7 cellular contexts compared by ENCODE assay signal in the genomic region with DNA sequence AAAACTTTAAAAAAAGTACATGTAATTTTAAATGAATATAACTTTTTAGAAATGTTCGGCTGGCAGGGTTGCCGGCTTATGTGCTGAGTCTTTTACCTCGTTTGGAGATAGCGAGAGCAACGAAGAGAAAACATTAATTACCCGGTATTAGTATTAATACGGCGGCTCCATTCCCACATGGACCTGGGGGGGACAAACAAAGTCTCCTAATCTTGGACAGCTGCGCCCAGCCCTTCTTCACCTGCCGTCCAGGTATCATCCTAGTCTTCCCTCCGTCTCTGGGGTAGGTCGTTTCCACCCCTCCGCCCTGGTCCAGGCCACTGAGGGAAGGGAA. TPM values are rescaled to one million over a fixed set of nuclear protein-coding genes. Genes with fewer than 3 reads are reported as not detected.
DNase-seq lines count a peak whose midpoint lies in the region; ATAC-seq and TF ChIP-seq lines count a peak whose summit lies in the region.

No MANE protein-coding gene starts in this region.

- peak overlapping the region; percentile 82 for H3K4me2 ChIP-seq in hepatocyte
- H3K4me2 ChIP-seq in smooth muscle cell = peak overlapping the region; percentile 96

- peak overlapping the region; percentile 80 for H3K4me3 Mint-ChIP-seq in activated CD8-positive, alpha-beta T cell treated with anti-CD3 and anti-CD28 coated beads, Interleukin-2, amount 10 ng/mL, durations not matched to agents 7 days and 5 days

- no peaks in the 10 kb centered on the region for H3K27me3 ChIP-seq in hepatocyte
- H3K27me3 ChIP-seq in smooth muscle cell (ENCODE audit: low read depth) = no peaks in the 10 kb centered on the region

- H3K79me2 ChIP-seq in hepatocyte (peaks cover 37% of the 10 kb centered on the region), smooth muscle cell (ENCODE audit: low read depth) (peaks cover 17% of the 10 kb centered on the region)

- H3K27me3 Mint-ChIP-seq in activated CD8-positive, alpha-beta T cell treated with anti-CD3 and anti-CD28 coated beads, Interleukin-2, amount 10 ng/mL, durations not matched to agents 7 days and 5 days (ENCODE audit: low read depth) = no peaks in the 10 kb centered on the region

- H3K36me3 Mint-ChIP-seq in activated CD8-positive, alpha-beta T cell treated with anti-CD3 and anti-CD28 coated beads, Interleukin-2, amount 10 ng/mL, durations not matched to agents 7 days and 5 days (ENCODE audit: low read depth) = peaks cover 17% of the 10 kb centered on the region

- H3K4me3 ChIP-seq in hepatocyte (peak overlapping the region; percentile 43), smooth muscle cell (peak overlapping the region; percentile 75)

- H4K20me1 ChIP-seq in hepatocyte (ENCODE audit: insufficient read depth, poor library complexity, severe bottlenecking) (no peaks in the 10 kb centered on the region), smooth muscle cell (ENCODE audit: low read depth) (no peaks in the 10 kb centered on the region)

- H3K9me3 ChIP-seq in hepatocyte (ENCODE audit: low read depth) (no peaks in the 10 kb centered on the region), smooth muscle cell (replicated peaks; ENCODE audit: low read depth) (no peaks in the 10 kb centered on the region)

- H3K9ac ChIP-seq in smooth muscle cell (ENCODE audit: low read depth) = no peak overlapping the region

- CTCF ChIA-PET in activated CD8-positive, alpha-beta T cell treated with anti-CD3 and anti-CD28 coated beads, Interleukin-2, amount 10 ng/mL, durations not matched to agents 7 days and 5 days (lab: Charles Lee) = interaction anchor here (1.4 to 5.3 kb wide), 2 partner anchors 42 to 205 kb away, joined by 3 to 53 read pairs; partner anchors contain the start of gene SNAPC5

- TF ChIP-seq CTCF in hepatocyte (IDR thresholded peaks at IDR 0.05; ENCODE audit: poor library complexity) (no peak), smooth muscle cell (IDR thresholded peaks at IDR 0.05; ENCODE audit: borderline replicate concordance, insufficient read depth, poor library complexity, severe bottlenecking) (no peak)

- H3K27ac ChIP-seq in hepatocyte = peak overlapping the region; percentile 90
- no peak overlapping the region for H3K27ac ChIP-seq in smooth muscle cell (ENCODE audit: low read depth)

- H2AFZ ChIP-seq in hepatocyte = peak overlapping the region; percentile 85
- peak overlapping the region; percentile 97 for H2AFZ ChIP-seq in smooth muscle cell (ENCODE audit: low read depth)

- H3K4me1 ChIP-seq in hepatocyte (ENCODE audit: insufficient read depth) = peaks cover 30% of the 10 kb centered on the region
- H3K4me1 ChIP-seq in smooth muscle cell (ENCODE audit: low read depth) = peaks cover 25% of the 10 kb centered on the region

- DNase-seq in activated CD8-positive, alpha-beta T cell treated with anti-CD3 and anti-CD28 coated beads, Interleukin-2, amount 10 ng/mL, durations not matched to agents 7 days and 5 days = no peak
- DNase-seq in hepatocyte (ENCODE audit: low spot score) = no peak
- no peak for DNase-seq in smooth muscle cell (lab: John Stamatoyannopoulos, UW; ENCODE audit: unreplicated experiment)
- no peak for DNase-seq in ecto neural progenitor cell (ENCODE audit: low spot score)
- DNase-seq in activated CD4-positive, CD25-positive, alpha-beta regulatory T cell treated with anti-CD3 and anti-CD28 coated beads, Interleukin-2, amount 50 U/mL, for 72 hours = no peak

- H3K27ac Mint-ChIP-seq in activated CD8-positive, alpha-beta T cell treated with anti-CD3 and anti-CD28 coated beads, Interleukin-2, amount 10 ng/mL, durations not matched to agents 7 days and 5 days = peak overlapping the region; percentile 74

- no peaks in the 10 kb centered on the region for H3K9me2 ChIP-seq in hepatocyte (replicated peaks; ENCODE audit: insufficient read depth)

- peaks cover 10% of the 10 kb centered on the region for H3F3A ChIP-seq in smooth muscle cell (ENCODE audit: low read depth)

- ATAC-seq in HG03066 (IDR thresholded peaks at IDR 0.05; ENCODE audit: low read depth, unreplicated experiment) (peak; percentile 6), HG02840 (IDR thresholded peaks at IDR 0.05; ENCODE audit: low FRiP score, unreplicated experiment) (no peak)
- ATAC-seq in activated CD8-positive, alpha-beta T cell treated with anti-CD3 and anti-CD28 coated beads, Interleukin-2, amount 10 ng/mL, durations not matched to agents 7 days and 5 days = no peak

- no peaks in the 10 kb centered on the region for H3K9me3 Mint-ChIP-seq in activated CD8-positive, alpha-beta T cell treated with anti-CD3 and anti-CD28 coated beads, Interleukin-2, amount 10 ng/mL, durations not matched to agents 7 days and 5 days (ENCODE audit: insufficient read depth)

- peaks cover 50% of the 10 kb centered on the region for H3K4me1 Mint-ChIP-seq in activated CD8-positive, alpha-beta T cell treated with anti-CD3 and anti-CD28 coated beads, Interleukin-2, amount 10 ng/mL, durations not matched to agents 7 days and 5 days (ENCODE audit: low read depth)

- H3K36me3 ChIP-seq in hepatocyte (replicated peaks; ENCODE audit: insufficient read depth, low read depth) (no peaks in the 10 kb centered on the region), smooth muscle cell (ENCODE audit: low read depth) (no peaks in the 10 kb centered on the region)

- WGBS in hepatocyte (ENCODE audit: low lambda C conversion rate, missing lambda C conversion rate) = 13% methylated on average over 13 of the region's 13 CpGs
- WGBS in smooth muscle cell (ENCODE audit: low lambda C conversion rate) = 18% methylated on average over 13 of the region's 13 CpGs

- POLR2A ChIA-PET in activated CD8-positive, alpha-beta T cell treated with anti-CD3 and anti-CD28 coated beads, Interleukin-2, amount 10 ng/mL, durations not matched to agents 7 days and 5 days (lab: Charles Lee) = interaction anchor here (2.0 kb wide), 1 partner anchor 205 kb away, joined by 7 read pairs; no protein-coding TSS in a partner anchor

RNA-seq across cellular contexts. Expression of gene DIS3L, which starts 0.3 kb away (rescaled TPM):
- 10 to 100 TPM; 23.6 to 24.3 TPM for total RNA-seq in activated CD8-positive, alpha-beta T cell treated with anti-CD3 and anti-CD28 coated beads, Interleukin-2, amount 10 ng/mL, durations not matched to agents 7 days and 5 days
- total RNA-seq in hepatocyte = 29.5 and 34.4 TPM in 2 replicates
- 18.6 and 20.3 TPM in 2 replicates for polyA plus RNA-seq in hepatocyte
- total RNA-seq in smooth muscle cell = 15.2 and 15.4 TPM in 2 replicates
- 10.5 and 17.0 TPM in 2 replicates for polyA plus RNA-seq in smooth muscle cell

RNA-seq across cellular contexts. Expression of gene MEGF11, which starts 39.5 kb away (rescaled TPM):
- total RNA-seq in activated CD8-positive, alpha-beta T cell treated with anti-CD3 and anti-CD28 coated beads, Interleukin-2, amount 10 ng/mL, durations not matched to agents 7 days and 5 days = not detected
- 0.07 and 0.12 TPM in 2 replicates for total RNA-seq in hepatocyte
- 0.25 TPM in 1 of 2 replicates, not detected in the other for polyA plus RNA-seq in hepatocyte
- not detected in 2 replicates for total RNA-seq in smooth muscle cell
- polyA plus RNA-seq in smooth muscle cell = 0.08 and 0.40 TPM in 2 replicates
